In genomic region chr14:29442720-29443119, GRCh38 we compare ENCODE assay signal across 15 cellular contexts.
DNase-seq lines count a peak whose midpoint lies in the region; ATAC-seq and TF ChIP-seq lines count a peak whose summit lies in the region.
"Had no signal": no experiment of that assay in that cellular context is flagged by ENCODE, and none has a peak within 500 bp of the region (broad histone marks: within the 10 kb centered on the region; RNA-seq: fewer than 3 reads in every experiment).

No MANE protein-coding gene starts in this region.

- WGBS in heart right ventricle, 2 donors, result 25 to 31% methylated on average over 2 of the region's 2 CpGs

- peak overlapping the region; percentile 52 for H3K27ac Mint-ChIP-seq in HFFc6
- H3K27ac Mint-ChIP-seq: stimulated activated naive CD8-positive, alpha-beta T cell treated with anti-CD3 and anti-CD28 coated beads, Interleukin-15, Interleukin-2, amounts not matched to agents 100 ng/mL and 50 ng/mL, for 24 hours had no signal

- no peaks in the 10 kb centered on the region for H3K36me3 ChIP-seq in A673 (ENCODE audit: insufficient read depth, low read length, poor library complexity, severe bottlenecking)
- no peaks in the 10 kb centered on the region for H3K36me3 ChIP-seq in adipocyte (ENCODE audit: control insufficient read depth, insufficient read depth, low read length, severe bottlenecking)
- no peaks in the 10 kb centered on the region for H3K36me3 ChIP-seq in heart right ventricle

- H3K4me3 Mint-ChIP-seq in HFFc6, result peak overlapping the region; percentile 2; the same call in 1 of the 2 replicates
- H3K4me3 Mint-ChIP-seq: stimulated activated naive CD8-positive, alpha-beta T cell treated with anti-CD3 and anti-CD28 coated beads, Interleukin-15, Interleukin-2, amounts not matched to agents 100 ng/mL and 50 ng/mL, for 24 hours had no signal

- H3K9me3 ChIP-seq in A673 (ENCODE audit: low read depth, low read length, poor library complexity, severe bottlenecking) (no peaks in the 10 kb centered on the region), adipocyte (ENCODE audit: control insufficient read depth, low read length) (no peaks in the 10 kb centered on the region), heart right ventricle (no peaks in the 10 kb centered on the region)

- no peak overlapping the region for H3K4me3 ChIP-seq in A673 (ENCODE audit: low read depth, low read length, poor library complexity, severe bottlenecking)
- H3K4me3 ChIP-seq in adipocyte (ENCODE audit: low read length), result peak overlapping the region; percentile 29
- no peak overlapping the region for H3K4me3 ChIP-seq in heart right ventricle

- POLR2A ChIA-PET in A673 (lab: Charles Lee; ENCODE audit: low non-redundant PET), result no interaction called here

- BruUV-seq in A673 (replicated peaks; lab: Mats Ljungman, UMichigan), result no TSS peak

- no peaks in the 10 kb centered on the region for H3K9me3 Mint-ChIP-seq in HFFc6

- H3K9ac ChIP-seq in adipocyte (ENCODE audit: low read length), result no peak overlapping the region

- DNase-seq in A673 (ENCODE audit: low spot score) (peak; percentile 86), HFFc6 (peak; percentile 54), adipocyte (ENCODE audit: low read depth) (peak; percentile 45), glomerular visceral epithelial cell (ENCODE audit: extremely low spot score) (peak; percentile 35), heart right ventricle (no peak), GM20000 (ENCODE audit: low spot score) (no peak)
- no peak for DNase-seq in activated naive CD4-positive, alpha-beta T cell treated with anti-CD3 and anti-CD28 coated beads, Interleukin-2, amount 50 U/mL, for 16 hours
- DNase-seq: activated CD8-positive, alpha-beta memory T cell treated with anti-CD3 and anti-CD28 coated beads, Interleukin-2, amount 50 U/mL, for 48 hours; left colon; NCI-H1930; stimulated activated CD4-positive, alpha-beta T cell treated with anti-CD3 and anti-CD28 coated beads, Interleukin-1b, Interleukin-23, amount 100 ng/mL, for 48 hours had no signal

- CTCF ChIA-PET in A673 (lab: Charles Lee), result no interaction called here

- intact Hi-C loops in A673 (cut with micrococcal nuclease; ENCODE audit: unreplicated experiment), result no loop called here
- intact Hi-C loops in heart right ventricle (cut with DNase I), result no loop called here

- TF ChIP-seq CTCF in A673 (conservative IDR thresholded peaks at IDR 0.05; ENCODE audit: low read depth, low read length) (no peak), HFFc6 (IDR thresholded peaks at IDR 0.05) (no peak), heart right ventricle (IDR thresholded peaks at IDR 0.05) (no peak), GM20000 (IDR thresholded peaks at IDR 0.05; ENCODE audit: extremely low read depth, missing control alignments) (no peak)

- no peaks in the 10 kb centered on the region for H3K27me3 ChIP-seq in A673 (replicated peaks; ENCODE audit: insufficient read depth, low read depth, low read length, poor library complexity)
- no peaks in the 10 kb centered on the region for H3K27me3 ChIP-seq in adipocyte (replicated peaks; ENCODE audit: control insufficient read depth, insufficient read depth, low read length)
- no peaks in the 10 kb centered on the region for H3K27me3 ChIP-seq in heart right ventricle

- H3K4me1 Mint-ChIP-seq in HFFc6 (ENCODE audit: low read depth), result peaks cover 38% of the 10 kb centered on the region

- H3K4me1 ChIP-seq in A673 (ENCODE audit: insufficient read depth, low read length, poor library complexity, severe bottlenecking) (peaks cover 8% of the 10 kb centered on the region), adipocyte (ENCODE audit: control insufficient read depth, insufficient read depth, low read length) (peaks cover 20% of the 10 kb centered on the region), heart right ventricle (no peaks in the 10 kb centered on the region)

- H3K27me3 Mint-ChIP-seq in HFFc6 (ENCODE audit: insufficient read depth), result no peaks in the 10 kb centered on the region
- H3K27me3 Mint-ChIP-seq: stimulated activated naive CD8-positive, alpha-beta T cell treated with anti-CD3 and anti-CD28 coated beads, Interleukin-15, Interleukin-2, amounts not matched to agents 100 ng/mL and 50 ng/mL, for 24 hours had no signal

- ATAC-seq in heart right ventricle (no peak), GM21723 (IDR thresholded peaks at IDR 0.05; ENCODE audit: unreplicated experiment) (no peak)
- ATAC-seq: HepG2, left colon, Panc1 had no signal

- H3K27ac ChIP-seq in A673 (ENCODE audit: low read depth, low read length, poor library complexity, severe bottlenecking) (no peak overlapping the region), heart right ventricle (no peak overlapping the region)

- peaks cover 11% of the 10 kb centered on the region for H3K36me3 Mint-ChIP-seq in HFFc6 (ENCODE audit: low read depth)

Comparison
In these comparisons a context has a peak if more than half of its experiments do, and no peak if none do; other contexts are left out.
1. DNase-seq: peak in A673 (single experiment), HFFc6 (single experiment), adipocyte (single experiment) and glomerular visceral epithelial cell (single experiment); none in heart right ventricle (0 of 2), activated naive CD4-positive, alpha-beta T cell treated with anti-CD3 and anti-CD28 coated beads, Interleukin-2, amount 50 U/mL, for 16 hours (single experiment) and GM20000 (single experiment).